ENCODE assay signal across 1 cellular context in the genomic region with DNA sequence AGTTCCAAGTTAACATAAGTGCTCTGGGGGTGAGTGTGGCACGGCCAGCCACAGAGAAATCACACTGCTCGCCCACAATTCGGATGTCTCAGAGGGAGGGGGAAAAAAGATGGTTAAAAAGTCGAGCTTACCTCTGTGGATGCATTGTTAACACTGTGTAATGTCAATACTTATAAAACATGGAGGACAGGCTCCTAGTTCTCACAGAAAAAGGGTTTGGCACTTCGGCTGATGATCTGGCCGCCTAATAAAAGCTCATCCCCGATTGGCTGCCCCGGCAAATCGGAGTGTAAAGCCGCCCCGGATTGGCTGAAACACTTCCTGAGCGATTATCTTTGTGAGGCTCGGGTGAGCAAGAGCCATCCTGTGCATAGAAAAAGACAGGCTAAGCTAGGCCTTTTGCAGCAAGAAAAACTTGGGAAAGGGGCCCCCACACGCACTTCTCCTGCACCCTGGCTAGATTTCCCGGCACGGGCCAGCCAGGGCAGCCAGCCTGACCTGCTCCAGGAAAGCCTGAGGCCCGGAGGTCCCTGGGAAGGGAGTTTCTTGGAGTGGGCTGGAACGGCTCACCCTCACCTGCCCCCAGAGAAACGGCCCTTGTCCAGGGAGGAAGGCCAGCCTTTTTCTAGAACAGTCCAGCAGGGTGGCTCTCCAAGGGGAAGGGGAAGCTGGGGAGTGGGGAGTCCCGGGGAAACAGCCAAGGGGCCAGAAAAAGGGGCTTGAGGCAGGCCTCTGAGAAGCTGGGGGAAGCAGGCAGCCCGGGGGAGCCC.
TF ChIP-seq lines count a peak whose summit lies in the region.

A gene (minus strand): TSS at position 174 of the 770 bp plus-strand sequence. CDS start 29 bp downstream, at position 145.

TF ChIP-seq in A549, 52 proteins besides CTCF, POLR2A, EP300 and RAD21 (continued from another document):
- TF ChIP-seq JUNB (IDR thresholded peaks at IDR 0.05), result no peak
- no peak for TF ChIP-seq MAFK (IDR thresholded peaks at IDR 0.05; ENCODE audit: partially characterized antibody)
- TF ChIP-seq, protein P1, sequence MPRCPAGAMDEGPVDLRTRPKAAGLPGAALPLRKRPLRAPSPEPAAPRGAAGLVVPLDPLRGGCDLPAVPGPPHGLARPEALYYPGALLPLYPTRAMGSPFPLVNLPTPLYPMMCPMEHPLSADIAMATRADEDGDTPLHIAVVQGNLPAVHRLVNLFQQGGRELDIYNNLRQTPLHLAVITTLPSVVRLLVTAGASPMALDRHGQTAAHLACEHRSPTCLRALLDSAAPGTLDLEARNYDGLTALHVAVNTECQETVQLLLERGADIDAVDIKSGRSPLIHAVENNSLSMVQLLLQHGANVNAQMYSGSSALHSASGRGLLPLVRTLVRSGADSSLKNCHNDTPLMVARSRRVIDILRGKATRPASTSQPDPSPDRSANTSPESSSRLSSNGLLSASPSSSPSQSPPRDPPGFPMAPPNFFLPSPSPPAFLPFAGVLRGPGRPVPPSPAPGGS (IDR thresholded peaks at IDR 0.05), result no peak
- no peak for TF ChIP-seq RARB (CRISPR knock-in tag; IDR thresholded peaks at IDR 0.05)
- TF ChIP-seq EHF (CRISPR knock-in tag; IDR thresholded peaks at IDR 0.05), result peak; percentile 83
- no peak for TF ChIP-seq CBX2 (IDR thresholded peaks at IDR 0.05; ENCODE audit: borderline replicate concordance, low read depth)
- no peak for TF ChIP-seq CHD4 (IDR thresholded peaks at IDR 0.05; ENCODE audit: borderline replicate concordance)
- peak; percentile 42; the same call in 1 of the 2 replicates for TF ChIP-seq FOXS1 (CRISPR knock-in tag; IDR thresholded peaks at IDR 0.05)
- no peak for TF ChIP-seq MYC (IDR thresholded peaks at IDR 0.05; ENCODE audit: borderline replicate concordance, low read length)
- TF ChIP-seq EHMT2 (IDR thresholded peaks at IDR 0.05; ENCODE audit: low read depth), result no peak; the same call in 1 of the 2 replicates
- TF ChIP-seq PHF8 (IDR thresholded peaks at IDR 0.05; ENCODE audit: borderline replicate concordance, low read depth), result no peak
- TF ChIP-seq, protein P2, sequence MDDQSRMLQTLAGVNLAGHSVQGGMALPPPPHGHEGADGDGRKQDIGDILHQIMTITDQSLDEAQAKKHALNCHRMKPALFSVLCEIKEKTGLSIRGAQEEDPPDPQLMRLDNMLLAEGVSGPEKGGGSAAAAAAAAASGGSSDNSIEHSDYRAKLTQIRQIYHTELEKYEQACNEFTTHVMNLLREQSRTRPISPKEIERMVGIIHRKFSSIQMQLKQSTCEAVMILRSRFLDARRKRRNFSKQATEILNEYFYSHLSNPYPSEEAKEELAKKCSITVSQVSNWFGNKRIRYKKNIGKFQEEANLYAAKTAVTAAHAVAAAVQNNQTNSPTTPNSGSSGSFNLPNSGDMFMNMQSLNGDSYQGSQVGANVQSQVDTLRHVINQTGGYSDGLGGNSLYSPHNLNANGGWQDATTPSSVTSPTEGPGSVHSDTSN (IDR thresholded peaks at IDR 0.05), result no peak
- TF ChIP-seq CEBPB (IDR thresholded peaks at IDR 0.05), result no peak
- TF ChIP-seq FOSL2 (IDR thresholded peaks at IDR 0.05), result no peak
- no peak for TF ChIP-seq FOSL2 (CRISPR knock-in tag; IDR thresholded peaks at IDR 0.05)
- TF ChIP-seq FOSB (CRISPR knock-in tag; IDR thresholded peaks at IDR 0.05), result peak; percentile 93
- TF ChIP-seq, protein P3, sequence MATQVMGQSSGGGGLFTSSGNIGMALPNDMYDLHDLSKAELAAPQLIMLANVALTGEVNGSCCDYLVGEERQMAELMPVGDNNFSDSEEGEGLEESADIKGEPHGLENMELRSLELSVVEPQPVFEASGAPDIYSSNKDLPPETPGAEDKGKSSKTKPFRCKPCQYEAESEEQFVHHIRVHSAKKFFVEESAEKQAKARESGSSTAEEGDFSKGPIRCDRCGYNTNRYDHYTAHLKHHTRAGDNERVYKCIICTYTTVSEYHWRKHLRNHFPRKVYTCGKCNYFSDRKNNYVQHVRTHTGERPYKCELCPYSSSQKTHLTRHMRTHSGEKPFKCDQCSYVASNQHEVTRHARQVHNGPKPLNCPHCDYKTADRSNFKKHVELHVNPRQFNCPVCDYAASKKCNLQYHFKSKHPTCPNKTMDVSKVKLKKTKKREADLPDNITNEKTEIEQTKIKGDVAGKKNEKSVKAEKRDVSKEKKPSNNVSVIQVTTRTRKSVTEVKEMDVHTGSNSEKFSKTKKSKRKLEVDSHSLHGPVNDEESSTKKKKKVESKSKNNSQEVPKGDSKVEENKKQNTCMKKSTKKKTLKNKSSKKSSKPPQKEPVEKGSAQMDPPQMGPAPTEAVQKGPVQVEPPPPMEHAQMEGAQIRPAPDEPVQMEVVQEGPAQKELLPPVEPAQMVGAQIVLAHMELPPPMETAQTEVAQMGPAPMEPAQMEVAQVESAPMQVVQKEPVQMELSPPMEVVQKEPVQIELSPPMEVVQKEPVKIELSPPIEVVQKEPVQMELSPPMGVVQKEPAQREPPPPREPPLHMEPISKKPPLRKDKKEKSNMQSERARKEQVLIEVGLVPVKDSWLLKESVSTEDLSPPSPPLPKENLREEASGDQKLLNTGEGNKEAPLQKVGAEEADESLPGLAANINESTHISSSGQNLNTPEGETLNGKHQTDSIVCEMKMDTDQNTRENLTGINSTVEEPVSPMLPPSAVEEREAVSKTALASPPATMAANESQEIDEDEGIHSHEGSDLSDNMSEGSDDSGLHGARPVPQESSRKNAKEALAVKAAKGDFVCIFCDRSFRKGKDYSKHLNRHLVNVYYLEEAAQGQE (IDR thresholded peaks at IDR 0.05), result no peak
- TF ChIP-seq ZFP36 (IDR thresholded peaks at IDR 0.05; ENCODE audit: borderline replicate concordance, partially characterized antibody), result no peak
- TF ChIP-seq NFE2L2 (conservative IDR thresholded peaks at IDR 0.05; ENCODE audit: low read length), result no peak
- TF ChIP-seq ZC3H11A (IDR thresholded peaks at IDR 0.05), result no peak
- no peak for TF ChIP-seq CHD2 (IDR thresholded peaks at IDR 0.05; ENCODE audit: low read length, partially characterized antibody)
- TF ChIP-seq HEYL (CRISPR knock-in tag; IDR thresholded peaks at IDR 0.05), result no peak
- TF ChIP-seq HOXB5 (CRISPR knock-in tag; IDR thresholded peaks at IDR 0.05), result peak; percentile 94
- no peak for TF ChIP-seq KDM1A (IDR thresholded peaks at IDR 0.05; ENCODE audit: low read depth)
- peak in 1 of 2 experiments; percentile 37; a peak in 3 of 5 replicates for TF ChIP-seq JUN (IDR thresholded peaks at IDR 0.05)
- no peak for TF ChIP-seq MAZ (IDR thresholded peaks at IDR 0.05; ENCODE audit: borderline replicate concordance, low read depth, low read length)
- TF ChIP-seq POLR2AphosphoS2 (conservative IDR thresholded peaks at IDR 0.05; ENCODE audit: low read length), result no peak
